Comparison of ENCODE assay signal across 9 cellular contexts in genomic region chr22:22201185-22201924, GRCh38. TPM values are rescaled to one million over a fixed set of nuclear protein-coding genes. Genes with fewer than 3 reads are reported as not detected.
DNase-seq lines count a peak whose midpoint lies in the region; ATAC-seq and TF ChIP-seq lines count a peak whose summit lies in the region.
"Had no signal": no experiment of that assay in that cellular context is flagged by ENCODE, and none has a peak within 500 bp of the region (broad histone marks: within the 10 kb centered on the region; RNA-seq: fewer than 3 reads in every experiment).

No MANE protein-coding gene starts in this region.

- peak; percentile 82 for TF ChIP-seq CTCF in OCI-LY3 (IDR thresholded peaks at IDR 0.05; ENCODE audit: low read depth, low read length)
- TF ChIP-seq CTCF in lower leg skin (IDR thresholded peaks at IDR 0.05), result no peak

- no peaks in the 10 kb centered on the region for H3K9me3 Mint-ChIP-seq in activated naive CD8-positive, alpha-beta T cell treated with anti-CD3 and anti-CD28 coated beads, Interleukin-2, amount 50 U/mL, for 24 hours
- H3K9me3 Mint-ChIP-seq: brain had no signal

- TF ChIP-seq POLR2A in lower leg skin (IDR thresholded peaks at IDR 0.05), result no peak

- no peak overlapping the region for H3K4me3 Mint-ChIP-seq in activated naive CD8-positive, alpha-beta T cell treated with anti-CD3 and anti-CD28 coated beads, Interleukin-2, amount 50 U/mL, for 24 hours
- H3K4me3 Mint-ChIP-seq: brain had no signal

- H2AFZ ChIP-seq in OCI-LY3 (ENCODE audit: low read depth, low read length), result peak overlapping the region; percentile 57; the same call in 1 of the 2 replicates

- intact Hi-C loops in lower leg skin (cut with DNase I; ENCODE audit: low total_unique reads), result no loop called here

- 0 out of 2 replicates have a peak, but pooled peaks cover 3% of the 10 kb centered on the region for H3K27me3 ChIP-seq in OCI-LY3 (ENCODE audit: low read depth, low read length)

- H3K4me2 ChIP-seq in OCI-LY3 (ENCODE audit: low read length), result peak overlapping the region; percentile 70

- WGBS in lower leg skin, 2 donors, result 39 to 47% methylated on average over 7 to 11 of the region's 11 CpGs

- H3K27ac Mint-ChIP-seq in activated naive CD8-positive, alpha-beta T cell treated with anti-CD3 and anti-CD28 coated beads, Interleukin-2, amount 50 U/mL, for 24 hours, result no peak overlapping the region
- H3K27ac Mint-ChIP-seq: brain had no signal

- peaks cover 6% of the 10 kb centered on the region for H3K27me3 Mint-ChIP-seq in activated naive CD8-positive, alpha-beta T cell treated with anti-CD3 and anti-CD28 coated beads, Interleukin-2, amount 50 U/mL, for 24 hours

- ATAC-seq in HG02763 (IDR thresholded peaks at IDR 0.05; ENCODE audit: unreplicated experiment), result peak; percentile 48
- ATAC-seq in activated naive CD8-positive, alpha-beta T cell treated with anti-CD3 and anti-CD28 coated beads, Interleukin-2, amount 50 U/mL, for 24 hours, result peak; percentile 67

- H3K79me2 ChIP-seq in OCI-LY3 (ENCODE audit: low read length), result no peaks in the 10 kb centered on the region

- H3K9me3 ChIP-seq in OCI-LY3 (ENCODE audit: insufficient read depth, low read length), result no peaks in the 10 kb centered on the region

- no peaks in the 10 kb centered on the region for H3K36me3 Mint-ChIP-seq in activated naive CD8-positive, alpha-beta T cell treated with anti-CD3 and anti-CD28 coated beads, Interleukin-2, amount 50 U/mL, for 24 hours (ENCODE audit: low read depth)
- H3K36me3 Mint-ChIP-seq: brain had no signal

- peak overlapping the region; percentile 16; the same call in 1 of the 2 replicates for H3K9ac ChIP-seq in OCI-LY3 (ENCODE audit: low read length)

- no peaks in the 10 kb centered on the region for H4K20me1 ChIP-seq in OCI-LY3 (ENCODE audit: insufficient read depth, low read length)

- peak overlapping the region; percentile 33 for H3K4me3 ChIP-seq in OCI-LY3 (ENCODE audit: low read length)
- H3K4me3 ChIP-seq in lower leg skin (ENCODE audit: low read depth, poor library complexity, severe bottlenecking), result no peak overlapping the region

- no peaks in the 10 kb centered on the region for H3K36me3 ChIP-seq in OCI-LY3 (replicated peaks; ENCODE audit: low read depth, low read length)

- peaks cover 3% of the 10 kb centered on the region for H3K4me1 Mint-ChIP-seq in activated naive CD8-positive, alpha-beta T cell treated with anti-CD3 and anti-CD28 coated beads, Interleukin-2, amount 50 U/mL, for 24 hours
- H3K4me1 Mint-ChIP-seq: brain had no signal

- peak overlapping the region; percentile 45 for H3K27ac ChIP-seq in OCI-LY3 (ENCODE audit: low read length)

- peak; percentile 79 for DNase-seq in activated CD8-positive, alpha-beta memory T cell treated with anti-CD3 and anti-CD28 coated beads for 24 hours
- DNase-seq in activated CD8-positive, alpha-beta memory T cell treated with anti-CD3 and anti-CD28 coated beads, Interleukin-2, amount 50 U/mL, for 48 hours, result no peak
- DNase-seq in activated naive CD8-positive, alpha-beta T cell treated with anti-CD3 and anti-CD28 coated beads, Interleukin-2, amount 50 U/mL, for 24 hours, result peak; percentile 74
- DNase-seq in left kidney (ENCODE audit: low read depth, low spot score) (peak; percentile 72), lower leg skin (ENCODE audit: low spot score in 2 of 2) (no peak), NCI-H1105 (lab: John Stamatoyannopoulos, UW) (no peak)

- peaks cover 54% of the 10 kb centered on the region for H3K4me1 ChIP-seq in OCI-LY3 (ENCODE audit: low read length)

RNA-seq across cellular contexts. Expression of gene VPREB1, which starts 43.2 kb away (rescaled TPM):
- total RNA-seq in lower leg skin, result not detected

Comparison
In these comparisons a context has a peak if more than half of its experiments do, and no peak if none do; other contexts are left out.
1. DNase-seq: peak in activated CD8-positive, alpha-beta memory T cell treated with anti-CD3 and anti-CD28 coated beads for 24 hours (single experiment), activated naive CD8-positive, alpha-beta T cell treated with anti-CD3 and anti-CD28 coated beads, Interleukin-2, amount 50 U/mL, for 24 hours (single experiment) and left kidney (single experiment); none in activated CD8-positive, alpha-beta memory T cell treated with anti-CD3 and anti-CD28 coated beads, Interleukin-2, amount 50 U/mL, for 48 hours (single experiment), lower leg skin (0 of 2) and NCI-H1105 (single experiment).